24 cellular contexts compared by ENCODE assay signal in the genomic region with DNA sequence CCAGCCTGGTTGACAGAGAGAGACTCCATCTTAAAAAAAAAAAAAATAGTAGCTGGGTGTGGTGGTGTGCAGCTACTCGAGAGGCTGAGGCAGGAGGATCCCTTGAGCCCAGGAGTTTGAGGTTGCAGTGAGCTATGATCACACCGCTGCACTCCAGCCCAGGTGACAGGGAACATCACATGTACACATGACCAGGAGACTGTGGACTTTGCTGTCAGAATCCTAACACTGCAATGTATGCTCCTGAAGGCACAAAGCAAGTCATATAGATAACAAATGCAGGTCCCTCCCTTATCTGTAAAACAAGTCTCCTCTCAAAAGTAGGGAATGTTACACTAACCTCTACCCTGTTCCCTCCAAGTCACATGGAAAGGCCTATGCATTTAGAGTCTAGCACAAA.
"Had no signal": no experiment of that assay in that cellular context is flagged by ENCODE, and none has a peak within 500 bp of the region (broad histone marks: within the 10 kb centered on the region; RNA-seq: fewer than 3 reads in every experiment).

No MANE protein-coding gene starts in this region.

- H3K9ac ChIP-seq: KMS-11 had no signal

- H3K27ac Mint-ChIP-seq: activated CD8-positive, alpha-beta T cell treated with anti-CD3 and anti-CD28 coated beads, Interleukin-2, amount 10 ng/mL, durations not matched to agents 7 days and 5 days; activated naive CD4-positive, alpha-beta T cell treated with anti-CD3 and anti-CD28 coated beads, Interleukin-2, amount 10 ng/mL, durations not matched to agents 7 days and 5 days; activated naive CD8-positive, alpha-beta T cell treated with anti-CD3 and anti-CD28 coated beads for 36 hours; activated T-cell treated with anti-CD3 and anti-CD28 coated beads, Interleukin-2, amount 50 U/mL, for 72 hours; activated T-helper 2 cell treated with anti-CD3 and anti-CD28 coated beads, Interferon-gamma antibody, Interleukin-2, Interleukin-4, amounts not matched to agents 10 μg/mL and 5 μg/mL and 100 μg/mL, durations not matched to agents 14 hours and 24 hours and 36 hours; T-helper 1 cell treated with Interleukin-12 subunit alpha and Interleukin-12 subunit beta and Interleukin-4 antibody, amounts not matched to agents 30 μg/mL and 1 μg/mL, for 36 hours; WTC11 had no signal

- H3K27me3 Mint-ChIP-seq: activated naive CD4-positive, alpha-beta T cell treated with anti-CD3 and anti-CD28 coated beads, Interleukin-2, amount 10 ng/mL, durations not matched to agents 7 days and 5 days; activated naive CD8-positive, alpha-beta T cell treated with anti-CD3 and anti-CD28 coated beads for 36 hours had no signal

- H3K4me1 Mint-ChIP-seq: activated naive CD4-positive, alpha-beta T cell treated with anti-CD3 and anti-CD28 coated beads, Interleukin-2, amount 10 ng/mL, durations not matched to agents 7 days and 5 days; activated naive CD8-positive, alpha-beta T cell treated with anti-CD3 and anti-CD28 coated beads for 36 hours; WTC11 had no signal

- H3K4me2 ChIP-seq: KMS-11 had no signal

- ATAC-seq: activated CD8-positive, alpha-beta T cell treated with anti-CD3 and anti-CD28 coated beads, Interleukin-2, amount 10 ng/mL, durations not matched to agents 7 days and 5 days; activated T-cell treated with anti-CD3 and anti-CD28 coated beads, Interleukin-2, amount 50 U/mL, for 72 hours; PC-3; WTC11 had no signal

- DNase-seq: activated CD4-positive, alpha-beta T cell treated with anti-CD3 and anti-CD28 coated beads for 48 hours; activated CD4-positive, alpha-beta T cell treated with anti-CD3 and anti-CD28 coated beads, Interleukin-2, amount 50 U/mL, for 4 hours; activated CD4-positive, CD25-positive, alpha-beta regulatory T cell treated with anti-CD3 and anti-CD28 coated beads, Interleukin-2, amount 50 U/mL, for 72 hours; activated CD8-positive, alpha-beta T cell treated with anti-CD3 and anti-CD28 coated beads, Interleukin-2, amount 10 ng/mL, durations not matched to agents 7 days and 5 days; activated gamma-delta T cell treated with Interleukin-2 at 50 U/mL for 16 hours; activated naive CD4-positive, alpha-beta T cell treated with anti-CD3 and anti-CD28 coated beads, Interleukin-2, amount 10 ng/mL, durations not matched to agents 7 days and 5 days; activated naive CD8-positive, alpha-beta T cell treated with anti-CD3 and anti-CD28 coated beads for 36 hours; activated T-cell treated with anti-CD3 and anti-CD28 coated beads, Interleukin-2, amount 50 U/mL, for 72 hours; anterior cingulate cortex; cerebellar nuclear complex; NCI-H1092; NCI-H1417; NCI-H2029; NCI-H2107; NCI-H2171 treated with DMSO at 0.1 percent for 48 hours; NCI-H226; NK-92 treated with Interleukin-12 subunit alpha and Interleukin-12 subunit beta, amount 100 ng/mL, for 24 hours; PC-3; SHP77 treated with DMSO at 0.1 percent for 48 hours; T-helper 9 cell had no signal

- H3K4me3 Mint-ChIP-seq: activated CD8-positive, alpha-beta T cell treated with anti-CD3 and anti-CD28 coated beads, Interleukin-2, amount 10 ng/mL, durations not matched to agents 7 days and 5 days; activated naive CD4-positive, alpha-beta T cell treated with anti-CD3 and anti-CD28 coated beads, Interleukin-2, amount 10 ng/mL, durations not matched to agents 7 days and 5 days; activated naive CD8-positive, alpha-beta T cell treated with anti-CD3 and anti-CD28 coated beads for 36 hours; activated T-cell treated with anti-CD3 and anti-CD28 coated beads, Interleukin-2, amount 50 U/mL, for 72 hours; T-helper 1 cell treated with Interleukin-12 subunit alpha and Interleukin-12 subunit beta and Interleukin-4 antibody, amounts not matched to agents 30 μg/mL and 1 μg/mL, for 36 hours; WTC11 had no signal

- H3K27ac ChIP-seq: KMS-11 had no signal
